ENCODE assay signal across 8 cellular contexts in genomic region chr11:74948898-74949747, GRCh38. TPM values are rescaled to one million over a fixed set of nuclear protein-coding genes. Genes with fewer than 3 reads are reported as not detected.
DNase-seq lines count a peak whose midpoint lies in the region; ATAC-seq and TF ChIP-seq lines count a peak whose summit lies in the region.

SPCS2 (plus strand) TSS chr11:74949266; CDS start chr11:74949286, 20 bp downstream.
XRRA1 (minus strand) TSS chr11:74949091; CDS start chr11:74940878, 8,213 bp downstream.

- 0 to 2% (median 0%) methylated on average over 61 to 66 of the region's 66 CpGs for WGBS in heart left ventricle, 4 donors

- H3K36me3 Mint-ChIP-seq in type B pancreatic cell, result peaks cover 4% of the 10 kb centered on the region

- H3K27me3 Mint-ChIP-seq in type B pancreatic cell, result no peaks in the 10 kb centered on the region

- peak within 1 kb of the TSS; percentile 98 for H3K27ac Mint-ChIP-seq in type B pancreatic cell

- no peaks in the 10 kb centered on the region for H3K9me3 Mint-ChIP-seq in type B pancreatic cell

- peak within 1 kb of the TSS; percentile 5 to 91 (median 88) for H3K27ac ChIP-seq in heart left ventricle

- peak within 1 kb of the TSS; percentile 100 for H3K4me3 Mint-ChIP-seq in type B pancreatic cell

- ATAC-seq in HG02798 (IDR thresholded peaks at IDR 0.05; ENCODE audit: poor library complexity, unreplicated experiment) (peak; percentile 95), heart left ventricle (peak; percentile 99 to 100 (median 99))

- TF ChIP-seq CTCF in GM12875 (IDR thresholded peaks at IDR 0.05; ENCODE audit: borderline replicate concordance, insufficient read depth, low read depth, low read length), result no peak
- no peak for TF ChIP-seq CTCF in heart left ventricle (IDR thresholded peaks at IDR 0.05)
- TF ChIP-seq CTCF in type B pancreatic cell (conservative IDR thresholded peaks at IDR 0.05), result no peak

- peaks cover 0 to 22% (median 8%) of the 10 kb centered on the region in 9 donors for H3K36me3 ChIP-seq in heart left ventricle

- peaks cover 0 to 56% (median 34%) of the 10 kb centered on the region in 12 donors for H3K4me1 ChIP-seq in heart left ventricle

- peak; percentile 94 for DNase-seq in NCI-H1436 (lab: John Stamatoyannopoulos, UW)
- peak; percentile 98 for DNase-seq in T follicular helper cell (ENCODE audit: low read depth)
- peak; percentile 98 for DNase-seq in amniotic epithelial cell (ENCODE audit: low read depth)
- DNase-seq in heart left ventricle, result peak; percentile 99 to 100 (median 99)
- DNase-seq in pons (ENCODE audit: low spot score), result peak; percentile 98
- peak; percentile 98 for DNase-seq in type B pancreatic cell (ENCODE audit: extremely low spot score, unreplicated experiment)

- no peaks in the 10 kb centered on the region for H3K27me3 ChIP-seq in heart left ventricle

- intact Hi-C loops in heart left ventricle (cut with DNase I), result loop anchor here in 2 of 10 donors (5.0 kb wide), 2 partner anchors 38 to 73 kb away; partner anchors contain the start of gene NEU3 (in 1 of the 2)

- no peaks in the 10 kb centered on the region for H3K9me3 ChIP-seq in heart left ventricle

- peaks cover 24% of the 10 kb centered on the region for H3K4me1 Mint-ChIP-seq in type B pancreatic cell (ENCODE audit: unreplicated experiment)

- TF ChIP-seq POLR2A in heart left ventricle (IDR thresholded peaks at IDR 0.05), result peak; percentile 61 to 78

- H3K4me3 ChIP-seq in GM12875 (ENCODE audit: low read depth, low read length) (peak within 1 kb of the TSS; percentile 95), heart left ventricle (peak within 1 kb of the TSS; percentile 72 to 96 (median 84))

RNA-seq across cellular contexts. Expression of gene SPCS2, which starts in this region (rescaled TPM):
- total RNA-seq in heart left ventricle (100 to 1,000 TPM in 6 of 9 donors, 10 to 100 TPM in 3; 21.8 to 136 (median 109) TPM), type B pancreatic cell (ENCODE audit: low replicate concordance) (161 and 190 TPM in 2 replicates)
- 100 to 1,000 TPM; 117 to 123 TPM for polyA plus RNA-seq in heart left ventricle

RNA-seq across cellular contexts. Expression of gene XRRA1, which starts in this region (rescaled TPM):
- 10 to 100 TPM in 8 of 9 donors, 1 to 10 TPM in 1; 5.3 to 26.6 (median 13.4) TPM for total RNA-seq in heart left ventricle
- 1 to 10 TPM; 3.9 to 9.0 TPM for polyA plus RNA-seq in heart left ventricle
- 5.1 and 8.8 TPM in 2 replicates for total RNA-seq in type B pancreatic cell (ENCODE audit: low replicate concordance)

Comparison
In these comparisons a context has a peak if more than half of its experiments do, and no peak if none do; other contexts are left out.
1. Peak in every context shown above with its lines: DNase-seq, ATAC-seq, H3K4me3 ChIP-seq and H3K27ac ChIP-seq.